In the genomic region with DNA sequence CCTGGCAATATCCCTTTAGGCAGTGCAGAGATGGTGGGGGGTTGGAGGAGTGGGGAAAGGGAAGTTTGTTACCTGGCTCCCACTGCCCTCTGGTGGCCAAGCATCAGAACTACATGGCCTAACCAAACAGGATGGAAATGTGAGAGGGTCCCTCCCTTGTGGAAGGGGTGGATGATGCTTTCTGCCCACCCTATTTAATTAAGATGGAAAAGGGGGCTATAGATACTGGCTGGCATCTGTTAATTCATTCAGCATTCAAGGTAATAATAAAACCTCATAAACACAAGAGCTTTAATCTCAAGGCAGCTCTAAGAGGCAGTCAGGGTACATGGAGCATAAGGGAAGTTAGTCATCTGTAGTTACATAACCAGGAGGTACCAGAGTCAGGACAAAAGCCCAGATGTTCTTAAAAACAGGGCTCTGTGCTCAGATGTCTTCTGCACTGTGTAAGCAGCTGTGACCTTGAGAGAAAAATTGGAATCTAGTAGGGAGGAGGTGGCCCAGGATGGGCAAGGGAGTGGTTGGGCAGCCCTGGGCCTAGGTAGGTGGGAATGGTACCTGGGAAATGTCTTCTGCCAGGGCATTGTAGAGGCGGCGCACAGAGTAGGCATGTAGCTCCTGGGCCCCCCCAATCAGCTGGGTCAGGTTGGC, we compare ENCODE assay signal across 8 cellular contexts. TPM values are rescaled to one million over a fixed set of nuclear protein-coding genes. Genes with fewer than 3 reads are reported as not detected.
DNase-seq lines count a peak whose midpoint lies in the region; ATAC-seq and TF ChIP-seq lines count a peak whose summit lies in the region.

No MANE protein-coding gene starts in this region.

- CTCF ChIA-PET in activated B cell treated with CpG ODN at 0.5 μM for 24 hours (lab: Charles Lee), result interaction anchor here (0.6 to 1.9 kb wide), 7 partner anchors 11 to 546 kb away, joined by 3 to 32 read pairs (median 4); partner anchors contain the start of gene ZFHX2

- ATAC-seq in activated B cell treated with CpG ODN at 0.5 μM for 24 hours (ENCODE audit: low read depth) (peak; percentile 38), HG03354 (IDR thresholded peaks at IDR 0.05; ENCODE audit: poor library complexity, severe bottlenecking, unreplicated experiment) (no peak)

- H3K27me3 Mint-ChIP-seq in activated B cell treated with CpG ODN at 0.5 μM for 24 hours (no peaks in the 10 kb centered on the region), chondrocyte (ENCODE audit: low read depth) (no peaks in the 10 kb centered on the region), type B pancreatic cell (no peaks in the 10 kb centered on the region)

- DNase-seq in NCI-H82 (lab: John Stamatoyannopoulos, UW), result peak; percentile 82
- DNase-seq in NCI-H82 treated with DMSO at 0.1 percent for 48 hours (lab: John Stamatoyannopoulos, UW; ENCODE audit: unreplicated experiment), result no peak
- peak; percentile 68 for DNase-seq in NB4 (ENCODE audit: low read depth)
- peak; percentile 52 for DNase-seq in activated B cell treated with CpG ODN at 0.5 μM for 24 hours
- DNase-seq in chondrocyte (ENCODE audit: low spot score), result peak; percentile 61
- peak; percentile 38 for DNase-seq in midbrain (lab: John Stamatoyannopoulos, UW)
- no peak for DNase-seq in type B pancreatic cell (ENCODE audit: extremely low spot score, unreplicated experiment)

- H3K4me3 ChIP-seq in NB4 (ENCODE audit: low read depth, low read length), result no peak overlapping the region

- intact Hi-C loops in activated B cell treated with CpG ODN at 0.5 μM for 24 hours (cut with micrococcal nuclease), result loop anchor here (1.0 kb wide), 4 partner anchors 24 to 298 kb away; no protein-coding TSS in a partner anchor

- peaks cover 74% of the 10 kb centered on the region for H3K36me3 Mint-ChIP-seq in activated B cell treated with CpG ODN at 0.5 μM for 24 hours (ENCODE audit: low read depth)
- peaks cover 6% of the 10 kb centered on the region for H3K36me3 Mint-ChIP-seq in chondrocyte (ENCODE audit: low read depth)
- H3K36me3 Mint-ChIP-seq in type B pancreatic cell, result peaks cover 9% of the 10 kb centered on the region

- TF ChIP-seq POLR2A in NB4 (IDR thresholded peaks at IDR 0.05; ENCODE audit: extremely low read depth, insufficient read length), result no peak

- H3K4me3 Mint-ChIP-seq in activated B cell treated with CpG ODN at 0.5 μM for 24 hours (no peak overlapping the region), chondrocyte (ENCODE audit: unreplicated experiment) (no peak overlapping the region), type B pancreatic cell (peak overlapping the region; percentile 60)

- POLR2A ChIA-PET in activated B cell treated with CpG ODN at 0.5 μM for 24 hours (lab: Charles Lee), result interaction anchor here (1.0 to 2.0 kb wide), 3 partner anchors 12 to 261 kb away, joined by 3 to 13 read pairs (median 3); partner anchors contain the start of genes PPP1R3E and ZFHX2

- TF ChIP-seq CTCF in NB4 (IDR thresholded peaks at IDR 0.05; ENCODE audit: low read depth, low read length) (peak; percentile 89), activated B cell treated with CpG ODN at 0.5 μM for 24 hours (IDR thresholded peaks at IDR 0.05) (peak; percentile 82), chondrocyte (IDR thresholded peaks at IDR 0.05) (peak; percentile 93), type B pancreatic cell (conservative IDR thresholded peaks at IDR 0.05) (peak; percentile 95)

- no peak overlapping the region for H3K27ac Mint-ChIP-seq in activated B cell treated with CpG ODN at 0.5 μM for 24 hours
- no peak overlapping the region for H3K27ac Mint-ChIP-seq in chondrocyte (ENCODE audit: unreplicated experiment)
- peak overlapping the region; percentile 64 for H3K27ac Mint-ChIP-seq in type B pancreatic cell

- H3K4me1 Mint-ChIP-seq in activated B cell treated with CpG ODN at 0.5 μM for 24 hours (peaks cover 26% of the 10 kb centered on the region), chondrocyte (ENCODE audit: low read depth) (peaks cover 22% of the 10 kb centered on the region), type B pancreatic cell (ENCODE audit: unreplicated experiment) (peaks cover 22% of the 10 kb centered on the region)

- H3K9me3 Mint-ChIP-seq in activated B cell treated with CpG ODN at 0.5 μM for 24 hours, result no peaks in the 10 kb centered on the region
- no peaks in the 10 kb centered on the region for H3K9me3 Mint-ChIP-seq in chondrocyte (ENCODE audit: low read depth)
- H3K9me3 Mint-ChIP-seq in type B pancreatic cell, result no peaks in the 10 kb centered on the region

RNA-seq across cellular contexts. Expression of gene AP1G2, which starts 4.6 kb away (rescaled TPM):
- total RNA-seq in activated B cell treated with CpG ODN at 0.5 μM for 24 hours, result 336 and 373 TPM in 2 replicates
- total RNA-seq in chondrocyte, result 16.4 to 27.3 TPM (median 18.5 TPM) in 3 replicates
- 156 and 170 TPM in 2 replicates for total RNA-seq in type B pancreatic cell (ENCODE audit: low replicate concordance)

RNA-seq across cellular contexts. Expression of gene THTPA, which starts 6.9 kb away (rescaled TPM):
- total RNA-seq in activated B cell treated with CpG ODN at 0.5 μM for 24 hours (18.0 and 18.6 TPM in 2 replicates), chondrocyte (11.8 to 21.6 TPM (median 12.3 TPM) in 3 replicates), type B pancreatic cell (ENCODE audit: low replicate concordance) (14.3 and 16.4 TPM in 2 replicates)

RNA-seq across cellular contexts. Expression of gene ZFHX2, which starts 11.4 kb away (rescaled TPM):
- 2.2 and 2.6 TPM in 2 replicates for total RNA-seq in activated B cell treated with CpG ODN at 0.5 μM for 24 hours
- 5.9 to 11.8 TPM (median 9.8 TPM) in 3 replicates for total RNA-seq in chondrocyte
- 5.6 and 11.1 TPM in 2 replicates for total RNA-seq in type B pancreatic cell (ENCODE audit: low replicate concordance)

RNA-seq across cellular contexts. Expression of gene JPH4, which starts 15.6 kb away (rescaled TPM):
- total RNA-seq in activated B cell treated with CpG ODN at 0.5 μM for 24 hours, result 1.6 and 2.0 TPM in 2 replicates
- 0.20 TPM in 1 of 3 replicates, not detected in the others for total RNA-seq in chondrocyte
- total RNA-seq in type B pancreatic cell (ENCODE audit: low replicate concordance), result 0.33 and 8.3 TPM in 2 replicates

Comparison
In these comparisons a context has a peak if more than half of its experiments do, and no peak if none do; other contexts are left out.
1. DNase-seq: peak in NCI-H82 (single experiment), NB4 (single experiment), activated B cell treated with CpG ODN at 0.5 μM for 24 hours (single experiment), chondrocyte (single experiment) and midbrain (single experiment); none in NCI-H82 treated with DMSO at 0.1 percent for 48 hours (single experiment) and type B pancreatic cell (single experiment).
2. Peak in every context shown above with its lines, with median percentiles within 50 percentile points of each other: CTCF ChIP-seq.